1 cellular context compared by ENCODE assay signal in the genomic region with DNA sequence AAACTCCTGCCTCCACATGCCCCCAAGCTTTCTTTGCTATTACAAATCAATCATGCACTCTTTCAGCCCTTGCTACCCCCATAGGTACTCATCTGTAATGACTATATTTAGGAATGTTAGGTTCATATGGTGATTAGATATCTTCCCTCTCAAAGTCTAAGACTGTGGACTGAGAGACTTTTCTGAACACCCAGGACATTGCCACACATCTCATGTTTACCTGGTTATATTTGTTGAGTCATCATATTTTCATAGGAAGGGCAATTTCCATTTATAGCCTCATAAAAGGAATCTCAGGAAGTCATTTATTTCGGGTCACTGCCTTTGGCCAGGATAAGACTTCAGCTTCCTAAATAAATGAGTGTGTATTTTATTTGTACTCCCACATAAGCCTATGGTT.
TF ChIP-seq lines count a peak whose summit lies in the region.

No MANE protein-coding gene starts in this region.

TF ChIP-seq in HepG2, 621 proteins besides CTCF, POLR2A, EP300 and RAD21:
- TF ChIP-seq ZFP36L2 (CRISPR knock-in tag; IDR thresholded peaks at IDR 0.05) = no peak
- no peak for TF ChIP-seq PHB2 (IDR thresholded peaks at IDR 0.05; ENCODE audit: partially characterized antibody)
- TF ChIP-seq KDM3A (CRISPR knock-in tag; IDR thresholded peaks at IDR 0.05; ENCODE audit: low read depth) = no peak
- TF ChIP-seq MAFK (conservative IDR thresholded peaks at IDR 0.05 in 1 of 2, IDR thresholded peaks at IDR 0.05 in 1 of 2; ENCODE audit: low read length in 2 of 2) = peak; percentile 98 to 99
- TF ChIP-seq MAFF (IDR thresholded peaks at IDR 0.05; ENCODE audit: low read depth, low read length) = peak; percentile 99
